ENCODE assay signal across 1 cellular context in the genomic region with DNA sequence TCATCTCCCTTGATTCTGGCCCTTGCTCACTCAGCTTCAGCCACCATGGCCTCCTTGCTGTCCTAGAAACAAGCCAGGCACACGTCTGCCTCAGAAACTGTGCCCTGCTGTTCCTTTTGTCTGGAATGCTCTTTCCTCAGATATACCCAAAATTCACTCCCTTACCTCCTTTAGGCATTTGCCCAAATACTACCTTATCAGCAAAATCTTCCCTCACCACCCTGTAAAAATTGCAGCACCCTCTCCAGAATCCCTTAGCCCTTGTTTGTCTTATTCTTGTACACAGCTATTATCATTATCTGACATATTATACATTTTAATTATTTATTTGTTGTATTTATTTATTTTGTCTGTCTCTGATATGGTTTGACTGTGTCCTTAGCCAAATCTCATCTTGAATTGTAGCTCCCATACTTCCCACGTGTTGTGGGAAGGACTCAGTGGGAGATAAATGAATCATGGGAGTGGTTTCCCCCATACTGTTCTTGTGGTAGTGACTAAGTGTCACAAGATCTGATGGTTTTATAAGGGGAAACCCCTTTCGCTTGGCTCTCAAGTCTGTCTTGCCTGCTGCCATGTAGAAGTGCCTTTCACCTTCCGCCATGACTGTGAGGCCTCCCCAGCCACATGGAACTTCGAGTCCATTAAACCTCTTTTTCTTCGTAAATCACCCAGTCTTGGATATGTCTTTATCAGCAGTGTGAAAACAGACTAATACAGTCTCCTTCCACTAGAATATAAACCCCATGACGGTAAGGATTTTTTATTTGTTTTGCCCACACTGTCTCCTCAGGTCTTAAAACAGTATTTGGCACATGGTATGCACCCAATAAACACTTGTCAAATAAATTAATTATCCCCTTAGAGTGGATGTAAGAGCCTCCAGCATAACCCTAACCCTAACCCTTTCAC.
TF ChIP-seq lines count a peak whose summit lies in the region.

No MANE protein-coding gene starts in this region.

TF ChIP-seq in K562, 482 proteins besides CTCF, POLR2A, EP300 and RAD21 (continued from another document and continues in another):
- TF ChIP-seq, protein P1, sequence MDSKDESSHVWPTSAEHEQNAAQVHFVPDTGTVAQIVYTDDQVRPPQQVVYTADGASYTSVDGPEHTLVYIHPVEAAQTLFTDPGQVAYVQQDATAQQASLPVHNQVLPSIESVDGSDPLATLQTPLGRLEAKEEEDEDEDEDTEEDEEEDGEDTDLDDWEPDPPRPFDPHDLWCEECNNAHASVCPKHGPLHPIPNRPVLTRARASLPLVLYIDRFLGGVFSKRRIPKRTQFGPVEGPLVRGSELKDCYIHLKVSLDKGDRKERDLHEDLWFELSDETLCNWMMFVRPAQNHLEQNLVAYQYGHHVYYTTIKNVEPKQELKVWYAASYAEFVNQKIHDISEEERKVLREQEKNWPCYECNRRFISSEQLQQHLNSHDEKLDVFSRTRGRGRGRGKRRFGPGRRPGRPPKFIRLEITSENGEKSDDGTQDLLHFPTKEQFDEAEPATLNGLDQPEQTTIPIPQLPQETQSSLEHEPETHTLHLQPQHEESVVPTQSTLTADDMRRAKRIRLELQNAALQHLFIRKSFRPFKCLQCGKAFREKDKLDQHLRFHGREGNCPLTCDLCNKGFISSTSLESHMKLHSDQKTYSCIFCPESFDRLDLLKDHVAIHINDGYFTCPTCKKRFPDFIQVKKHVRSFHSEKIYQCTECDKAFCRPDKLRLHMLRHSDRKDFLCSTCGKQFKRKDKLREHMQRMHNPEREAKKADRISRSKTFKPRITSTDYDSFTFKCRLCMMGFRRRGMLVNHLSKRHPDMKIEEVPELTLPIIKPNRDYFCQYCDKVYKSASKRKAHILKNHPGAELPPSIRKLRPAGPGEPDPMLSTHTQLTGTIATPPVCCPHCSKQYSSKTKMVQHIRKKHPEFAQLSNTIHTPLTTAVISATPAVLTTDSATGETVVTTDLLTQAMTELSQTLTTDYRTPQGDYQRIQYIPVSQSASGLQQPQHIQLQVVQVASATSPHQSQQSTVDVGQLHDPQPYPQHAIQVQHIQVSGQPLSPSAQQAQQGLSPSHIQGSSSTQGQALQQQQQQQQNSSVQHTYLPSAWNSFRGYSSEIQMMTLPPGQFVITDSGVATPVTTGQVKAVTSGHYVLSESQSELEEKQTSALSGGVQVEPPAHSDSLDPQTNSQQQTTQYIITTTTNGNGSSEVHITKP (IDR thresholded peaks at IDR 0.05; ENCODE audit: partially characterized antibody): peak; percentile 39
- TF ChIP-seq, protein P2, sequence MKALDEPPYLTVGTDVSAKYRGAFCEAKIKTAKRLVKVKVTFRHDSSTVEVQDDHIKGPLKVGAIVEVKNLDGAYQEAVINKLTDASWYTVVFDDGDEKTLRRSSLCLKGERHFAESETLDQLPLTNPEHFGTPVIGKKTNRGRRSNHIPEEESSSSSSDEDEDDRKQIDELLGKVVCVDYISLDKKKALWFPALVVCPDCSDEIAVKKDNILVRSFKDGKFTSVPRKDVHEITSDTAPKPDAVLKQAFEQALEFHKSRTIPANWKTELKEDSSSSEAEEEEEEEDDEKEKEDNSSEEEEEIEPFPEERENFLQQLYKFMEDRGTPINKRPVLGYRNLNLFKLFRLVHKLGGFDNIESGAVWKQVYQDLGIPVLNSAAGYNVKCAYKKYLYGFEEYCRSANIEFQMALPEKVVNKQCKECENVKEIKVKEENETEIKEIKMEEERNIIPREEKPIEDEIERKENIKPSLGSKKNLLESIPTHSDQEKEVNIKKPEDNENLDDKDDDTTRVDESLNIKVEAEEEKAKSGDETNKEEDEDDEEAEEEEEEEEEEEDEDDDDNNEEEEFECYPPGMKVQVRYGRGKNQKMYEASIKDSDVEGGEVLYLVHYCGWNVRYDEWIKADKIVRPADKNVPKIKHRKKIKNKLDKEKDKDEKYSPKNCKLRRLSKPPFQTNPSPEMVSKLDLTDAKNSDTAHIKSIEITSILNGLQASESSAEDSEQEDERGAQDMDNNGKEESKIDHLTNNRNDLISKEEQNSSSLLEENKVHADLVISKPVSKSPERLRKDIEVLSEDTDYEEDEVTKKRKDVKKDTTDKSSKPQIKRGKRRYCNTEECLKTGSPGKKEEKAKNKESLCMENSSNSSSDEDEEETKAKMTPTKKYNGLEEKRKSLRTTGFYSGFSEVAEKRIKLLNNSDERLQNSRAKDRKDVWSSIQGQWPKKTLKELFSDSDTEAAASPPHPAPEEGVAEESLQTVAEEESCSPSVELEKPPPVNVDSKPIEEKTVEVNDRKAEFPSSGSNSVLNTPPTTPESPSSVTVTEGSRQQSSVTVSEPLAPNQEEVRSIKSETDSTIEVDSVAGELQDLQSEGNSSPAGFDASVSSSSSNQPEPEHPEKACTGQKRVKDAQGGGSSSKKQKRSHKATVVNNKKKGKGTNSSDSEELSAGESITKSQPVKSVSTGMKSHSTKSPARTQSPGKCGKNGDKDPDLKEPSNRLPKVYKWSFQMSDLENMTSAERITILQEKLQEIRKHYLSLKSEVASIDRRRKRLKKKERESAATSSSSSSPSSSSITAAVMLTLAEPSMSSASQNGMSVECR (CRISPR knock-in tag; IDR thresholded peaks at IDR 0.05): no peak
- TF ChIP-seq BRCA1 (IDR thresholded peaks at IDR 0.05): no peak
- TF ChIP-seq BRCA1 (CRISPR knock-in tag; IDR thresholded peaks at IDR 0.05): no peak
- no peak for TF ChIP-seq OTX1 (CRISPR knock-in tag; IDR thresholded peaks at IDR 0.05)
- peak; percentile 29; the same call in 1 of the 2 replicates for TF ChIP-seq GTF2A2 (tag; IDR thresholded peaks at IDR 0.05)
- TF ChIP-seq, protein P3, sequence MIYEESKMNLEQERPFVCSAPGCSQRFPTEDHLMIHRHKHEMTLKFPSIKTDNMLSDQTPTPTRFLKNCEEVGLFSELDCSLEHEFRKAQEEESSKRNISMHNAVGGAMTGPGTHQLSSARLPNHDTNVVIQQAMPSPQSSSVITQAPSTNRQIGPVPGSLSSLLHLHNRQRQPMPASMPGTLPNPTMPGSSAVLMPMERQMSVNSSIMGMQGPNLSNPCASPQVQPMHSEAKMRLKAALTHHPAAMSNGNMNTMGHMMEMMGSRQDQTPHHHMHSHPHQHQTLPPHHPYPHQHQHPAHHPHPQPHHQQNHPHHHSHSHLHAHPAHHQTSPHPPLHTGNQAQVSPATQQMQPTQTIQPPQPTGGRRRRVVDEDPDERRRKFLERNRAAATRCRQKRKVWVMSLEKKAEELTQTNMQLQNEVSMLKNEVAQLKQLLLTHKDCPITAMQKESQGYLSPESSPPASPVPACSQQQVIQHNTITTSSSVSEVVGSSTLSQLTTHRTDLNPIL (CRISPR knock-in tag; IDR thresholded peaks at IDR 0.05): no peak
- TF ChIP-seq JUNB (CRISPR knock-in tag; conservative IDR thresholded peaks at IDR 0.05): peak; percentile 70
- no peak for TF ChIP-seq RBBP5 (IDR thresholded peaks at IDR 0.05; ENCODE audit: borderline replicate concordance, insufficient read depth, low read length, poor library complexity, severe bottlenecking)
- TF ChIP-seq, protein P4, sequence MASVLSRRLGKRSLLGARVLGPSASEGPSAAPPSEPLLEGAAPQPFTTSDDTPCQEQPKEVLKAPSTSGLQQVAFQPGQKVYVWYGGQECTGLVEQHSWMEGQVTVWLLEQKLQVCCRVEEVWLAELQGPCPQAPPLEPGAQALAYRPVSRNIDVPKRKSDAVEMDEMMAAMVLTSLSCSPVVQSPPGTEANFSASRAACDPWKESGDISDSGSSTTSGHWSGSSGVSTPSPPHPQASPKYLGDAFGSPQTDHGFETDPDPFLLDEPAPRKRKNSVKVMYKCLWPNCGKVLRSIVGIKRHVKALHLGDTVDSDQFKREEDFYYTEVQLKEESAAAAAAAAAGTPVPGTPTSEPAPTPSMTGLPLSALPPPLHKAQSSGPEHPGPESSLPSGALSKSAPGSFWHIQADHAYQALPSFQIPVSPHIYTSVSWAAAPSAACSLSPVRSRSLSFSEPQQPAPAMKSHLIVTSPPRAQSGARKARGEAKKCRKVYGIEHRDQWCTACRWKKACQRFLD (CRISPR knock-in tag; IDR thresholded peaks at IDR 0.05): peak; percentile 89; the same call in 1 of the 2 replicates
- 0 out of 2 replicates have a peak, but pooled peaks have one; percentile 12 for TF ChIP-seq EP400 (IDR thresholded peaks at IDR 0.05)
- TF ChIP-seq MCM2 (IDR thresholded peaks at IDR 0.05; ENCODE audit: low read depth): no peak
- TF ChIP-seq NEUROD1 (IDR thresholded peaks at IDR 0.05; ENCODE audit: borderline replicate concordance, low read depth, low read length, partially characterized antibody): no peak
- no peak for TF ChIP-seq RBM15 (IDR thresholded peaks at IDR 0.05; ENCODE audit: insufficient read depth, low read length)
- TF ChIP-seq NR4A1 (CRISPR knock-in tag; IDR thresholded peaks at IDR 0.05): no peak
- peak; percentile 68; the same call in 1 of the 2 replicates for TF ChIP-seq NR4A1 (tag; IDR thresholded peaks at IDR 0.05)
- TF ChIP-seq CHCHD3 (CRISPR knock-in tag; IDR thresholded peaks at IDR 0.05): no peak
- no peak for TF ChIP-seq CREBBP (IDR thresholded peaks at IDR 0.05; ENCODE audit: low read depth, low read length)
- no peak for TF ChIP-seq KDM1A (IDR thresholded peaks at IDR 0.05)
- TF ChIP-seq, protein P5, sequence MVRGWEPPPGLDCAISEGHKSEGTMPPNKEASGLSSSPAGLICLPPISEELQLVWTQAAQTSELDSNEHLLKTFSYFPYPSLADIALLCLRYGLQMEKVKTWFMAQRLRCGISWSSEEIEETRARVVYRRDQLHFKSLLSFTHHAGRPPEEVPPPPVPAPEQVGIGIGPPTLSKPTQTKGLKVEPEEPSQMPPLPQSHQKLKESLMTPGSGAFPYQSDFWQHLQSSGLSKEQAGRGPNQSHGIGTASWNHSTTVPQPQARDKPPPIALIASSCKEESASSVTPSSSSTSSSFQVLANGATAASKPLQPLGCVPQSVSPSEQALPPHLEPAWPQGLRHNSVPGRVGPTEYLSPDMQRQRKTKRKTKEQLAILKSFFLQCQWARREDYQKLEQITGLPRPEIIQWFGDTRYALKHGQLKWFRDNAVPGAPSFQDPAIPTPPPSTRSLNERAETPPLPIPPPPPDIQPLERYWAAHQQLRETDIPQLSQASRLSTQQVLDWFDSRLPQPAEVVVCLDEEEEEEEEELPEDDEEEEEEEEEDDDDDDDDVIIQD (CRISPR knock-in tag; IDR thresholded peaks at IDR 0.05): no peak
- TF ChIP-seq, protein P6, sequence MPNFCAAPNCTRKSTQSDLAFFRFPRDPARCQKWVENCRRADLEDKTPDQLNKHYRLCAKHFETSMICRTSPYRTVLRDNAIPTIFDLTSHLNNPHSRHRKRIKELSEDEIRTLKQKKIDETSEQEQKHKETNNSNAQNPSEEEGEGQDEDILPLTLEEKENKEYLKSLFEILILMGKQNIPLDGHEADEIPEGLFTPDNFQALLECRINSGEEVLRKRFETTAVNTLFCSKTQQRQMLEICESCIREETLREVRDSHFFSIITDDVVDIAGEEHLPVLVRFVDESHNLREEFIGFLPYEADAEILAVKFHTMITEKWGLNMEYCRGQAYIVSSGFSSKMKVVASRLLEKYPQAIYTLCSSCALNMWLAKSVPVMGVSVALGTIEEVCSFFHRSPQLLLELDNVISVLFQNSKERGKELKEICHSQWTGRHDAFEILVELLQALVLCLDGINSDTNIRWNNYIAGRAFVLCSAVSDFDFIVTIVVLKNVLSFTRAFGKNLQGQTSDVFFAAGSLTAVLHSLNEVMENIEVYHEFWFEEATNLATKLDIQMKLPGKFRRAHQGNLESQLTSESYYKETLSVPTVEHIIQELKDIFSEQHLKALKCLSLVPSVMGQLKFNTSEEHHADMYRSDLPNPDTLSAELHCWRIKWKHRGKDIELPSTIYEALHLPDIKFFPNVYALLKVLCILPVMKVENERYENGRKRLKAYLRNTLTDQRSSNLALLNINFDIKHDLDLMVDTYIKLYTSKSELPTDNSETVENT (CRISPR knock-in tag; IDR thresholded peaks at IDR 0.05): no peak
- TF ChIP-seq, protein P7, sequence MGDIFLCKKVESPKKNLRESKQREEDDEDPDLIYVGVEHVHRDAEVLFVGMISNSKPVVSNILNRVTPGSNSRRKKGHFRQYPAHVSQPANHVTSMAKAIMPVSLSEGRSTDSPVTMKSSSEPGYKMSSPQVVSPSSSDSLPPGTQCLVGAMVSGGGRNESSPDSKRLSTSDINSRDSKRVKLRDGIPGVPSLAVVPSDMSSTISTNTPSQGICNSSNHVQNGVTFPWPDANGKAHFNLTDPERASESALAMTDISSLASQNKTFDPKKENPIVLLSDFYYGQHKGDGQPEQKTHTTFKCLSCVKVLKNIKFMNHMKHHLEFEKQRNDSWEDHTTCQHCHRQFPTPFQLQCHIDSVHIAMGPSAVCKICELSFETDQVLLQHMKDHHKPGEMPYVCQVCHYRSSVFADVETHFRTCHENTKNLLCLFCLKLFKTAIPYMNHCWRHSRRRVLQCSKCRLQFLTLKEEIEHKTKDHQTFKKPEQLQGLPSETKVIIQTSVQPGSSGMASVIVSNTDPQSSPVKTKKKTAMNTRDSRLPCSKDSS (IDR thresholded peaks at IDR 0.05; ENCODE audit: low read depth, partially characterized antibody): no peak
- TF ChIP-seq, protein P8, sequence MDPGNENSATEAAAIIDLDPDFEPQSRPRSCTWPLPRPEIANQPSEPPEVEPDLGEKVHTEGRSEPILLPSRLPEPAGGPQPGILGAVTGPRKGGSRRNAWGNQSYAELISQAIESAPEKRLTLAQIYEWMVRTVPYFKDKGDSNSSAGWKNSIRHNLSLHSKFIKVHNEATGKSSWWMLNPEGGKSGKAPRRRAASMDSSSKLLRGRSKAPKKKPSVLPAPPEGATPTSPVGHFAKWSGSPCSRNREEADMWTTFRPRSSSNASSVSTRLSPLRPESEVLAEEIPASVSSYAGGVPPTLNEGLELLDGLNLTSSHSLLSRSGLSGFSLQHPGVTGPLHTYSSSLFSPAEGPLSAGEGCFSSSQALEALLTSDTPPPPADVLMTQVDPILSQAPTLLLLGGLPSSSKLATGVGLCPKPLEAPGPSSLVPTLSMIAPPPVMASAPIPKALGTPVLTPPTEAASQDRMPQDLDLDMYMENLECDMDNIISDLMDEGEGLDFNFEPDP (CRISPR knock-in tag; IDR thresholded peaks at IDR 0.05): no peak
- peak; percentile 75 for TF ChIP-seq ZNF316 (IDR thresholded peaks at IDR 0.05)
- TF ChIP-seq L3MBTL2 (IDR thresholded peaks at IDR 0.05): peak; percentile 64; the same call in 1 of the 2 replicates
- TF ChIP-seq, protein P9, sequence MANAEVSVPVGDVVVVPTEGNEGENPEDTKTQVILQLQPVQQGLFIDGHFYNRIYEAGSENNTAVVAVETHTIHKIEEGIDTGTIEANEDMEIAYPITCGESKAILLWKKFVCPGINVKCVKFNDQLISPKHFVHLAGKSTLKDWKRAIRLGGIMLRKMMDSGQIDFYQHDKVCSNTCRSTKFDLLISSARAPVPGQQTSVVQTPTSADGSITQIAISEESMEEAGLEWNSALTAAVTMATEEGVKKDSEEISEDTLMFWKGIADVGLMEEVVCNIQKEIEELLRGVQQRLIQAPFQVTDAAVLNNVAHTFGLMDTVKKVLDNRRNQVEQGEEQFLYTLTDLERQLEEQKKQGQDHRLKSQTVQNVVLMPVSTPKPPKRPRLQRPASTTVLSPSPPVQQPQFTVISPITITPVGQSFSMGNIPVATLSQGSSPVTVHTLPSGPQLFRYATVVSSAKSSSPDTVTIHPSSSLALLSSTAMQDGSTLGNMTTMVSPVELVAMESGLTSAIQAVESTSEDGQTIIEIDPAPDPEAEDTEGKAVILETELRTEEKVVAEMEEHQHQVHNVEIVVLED (CRISPR knock-in tag; IDR thresholded peaks at IDR 0.05): no peak
- TF ChIP-seq MEIS2 (IDR thresholded peaks at IDR 0.05; ENCODE audit: partially characterized antibody): no peak
- no peak for TF ChIP-seq TCF3 (CRISPR knock-in tag; IDR thresholded peaks at IDR 0.05)
- no peak for TF ChIP-seq ZKSCAN8 (CRISPR knock-in tag; IDR thresholded peaks at IDR 0.05)
